In genomic region chr15:78391781-78392180, GRCh38 we compare ENCODE assay signal across 16 cellular contexts. TPM values are rescaled to one million over a fixed set of nuclear protein-coding genes. Genes with fewer than 3 reads are reported as not detected.
A peak's percentile ranks its signal among the peaks of the same experiment; 100 is the strongest.
DNase-seq lines count a peak whose midpoint lies in the region; ATAC-seq and TF ChIP-seq lines count a peak whose summit lies in the region.
"Had no signal": no experiment of that assay in that cellular context is flagged by ENCODE, and none has a peak within 500 bp of the region (broad histone marks: within the 10 kb centered on the region; RNA-seq: fewer than 3 reads in every experiment).

No MANE protein-coding gene starts in this region.

- H3K27me3 Mint-ChIP-seq in chondrocyte (ENCODE audit: low read depth) (peaks cover 3% of the 10 kb centered on the region), nephron (ENCODE audit: low read depth) (peaks cover 25% of the 10 kb centered on the region)

- intact Hi-C loops in left colon (cut with DNase I, micrococcal nuclease), result no loop called here

- H3K27me3 ChIP-seq in foreskin keratinocyte, result peaks cover 28% of the 10 kb centered on the region

- no peaks in the 10 kb centered on the region for H3K9me3 Mint-ChIP-seq in chondrocyte (ENCODE audit: low read depth)
- H3K9me3 Mint-ChIP-seq in nephron, result no peaks in the 10 kb centered on the region

- no peaks in the 10 kb centered on the region for H3K36me3 Mint-ChIP-seq in chondrocyte (ENCODE audit: low read depth)
- H3K36me3 Mint-ChIP-seq in nephron (ENCODE audit: low read depth), result no peaks in the 10 kb centered on the region
- H3K36me3 Mint-ChIP-seq: CD4-positive, alpha-beta memory T cell had no signal

- H3K27ac Mint-ChIP-seq in chondrocyte (ENCODE audit: unreplicated experiment), result no peak overlapping the region
- peak overlapping the region in 2 of 3 experiments; percentile 1 to 47 for H3K27ac Mint-ChIP-seq in nephron
- H3K27ac Mint-ChIP-seq: CD4-positive, alpha-beta memory T cell; H9 had no signal

- no peaks in the 10 kb centered on the region for H3K4me1 ChIP-seq in foreskin keratinocyte

- H3K4me3 Mint-ChIP-seq in chondrocyte (ENCODE audit: unreplicated experiment) (no peak overlapping the region), nephron (no peak overlapping the region)
- H3K4me3 Mint-ChIP-seq: CD4-positive, alpha-beta memory T cell; H9 had no signal

- H3K27ac ChIP-seq in VCaP, result peak overlapping the region; percentile 47
- H3K27ac ChIP-seq in foreskin keratinocyte, result no peak overlapping the region

- TF ChIP-seq CTCF in VCaP (conservative IDR thresholded peaks at IDR 0.05), result no peak
- TF ChIP-seq CTCF in chondrocyte (IDR thresholded peaks at IDR 0.05), result no peak
- TF ChIP-seq CTCF in nephron (IDR thresholded peaks at IDR 0.05; ENCODE audit: unreplicated experiment in 3 of 3), result no peak
- TF ChIP-seq CTCF in foreskin keratinocyte (conservative IDR thresholded peaks at IDR 0.05), result no peak

- H3K4me1 Mint-ChIP-seq in chondrocyte (ENCODE audit: low read depth) (peaks cover 12% of the 10 kb centered on the region), nephron (peaks cover 35% of the 10 kb centered on the region)
- H3K4me1 Mint-ChIP-seq: CD4-positive, alpha-beta memory T cell had no signal

- peak; percentile 36 for DNase-seq in chondrocyte (ENCODE audit: low spot score)
- DNase-seq in left colon, result no peak
- no peak for DNase-seq in NCI-H1930 (lab: John Stamatoyannopoulos, UW)
- no peak for DNase-seq in foreskin keratinocyte
- no peak for DNase-seq in globus pallidus (ENCODE audit: low spot score)
- DNase-seq: C1 segment of cervical spinal cord; CD4-positive, alpha-beta memory T cell; DND-41; H9 had no signal

- ATAC-seq in left colon (no peak), foreskin keratinocyte (no peak)
- ATAC-seq: HCT116 had no signal

RNA-seq across cellular contexts. Expression of gene IREB2, which starts 46.2 kb away (rescaled TPM):
- total RNA-seq in chondrocyte, result 54.0 to 56.1 TPM (median 54.3 TPM) in 3 replicates
- total RNA-seq in left colon, result 10 to 100 TPM; 54.2 to 65.2 TPM
- 21.1 and 22.1 TPM in 2 replicates for total RNA-seq in foreskin keratinocyte
- 4.6 and 5.8 TPM in 2 replicates for polyA plus RNA-seq in foreskin keratinocyte

RNA-seq across cellular contexts. Expression of gene CRABP1, which starts 51.6 kb away (rescaled TPM):
- total RNA-seq in chondrocyte (not detected in 3 replicates), left colon (1 to 10 TPM in 1 of 2 donors, under 1 TPM in 1; 0.61 to 1.5 TPM), foreskin keratinocyte (not detected in 2 replicates)
- not detected in 2 replicates for polyA plus RNA-seq in foreskin keratinocyte
- total RNA-seq: A172; Calu3; CD4-positive, alpha-beta memory T cell; H4 had no signal
- polyA plus RNA-seq: BJ; CD4-positive, alpha-beta memory T cell had no signal
